In the genomic region with DNA sequence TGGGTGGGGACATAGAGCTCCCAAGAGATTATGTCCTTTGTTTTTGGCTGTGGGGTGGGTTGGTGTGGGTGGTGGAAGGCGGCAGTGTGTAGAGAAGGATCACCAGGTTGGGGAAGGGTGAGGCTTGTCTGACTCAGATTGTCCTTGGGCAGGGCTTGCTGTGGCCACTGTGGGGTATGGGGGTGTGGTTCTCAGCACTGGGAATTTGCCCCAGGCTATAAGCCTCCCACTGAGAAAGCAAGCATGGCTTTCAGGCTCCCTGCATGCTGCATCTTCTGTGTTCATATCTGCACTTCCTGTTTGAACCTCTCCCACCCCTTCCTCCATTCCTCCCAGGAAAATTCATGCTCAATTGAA, we compare ENCODE assay signal across 9 cellular contexts. TPM values are rescaled to one million over a fixed set of nuclear protein-coding genes. Genes with fewer than 3 reads are reported as not detected.
DNase-seq lines count a peak whose midpoint lies in the region; ATAC-seq, FAIRE-seq and TF ChIP-seq lines count a peak whose summit lies in the region.
"Had no signal": no experiment of that assay in that cellular context is flagged by ENCODE, and none has a peak within 500 bp of the region (broad histone marks: within the 10 kb centered on the region; RNA-seq: fewer than 3 reads in every experiment).

No MANE protein-coding gene starts in this region.

- H3K9me3 Mint-ChIP-seq in stimulated activated effector memory CD8-positive, alpha-beta T cell treated with anti-CD3 and anti-CD28 coated beads, Interleukin-12 subunit alpha, Interleukin-12 subunit beta, amount 100 ng/mL, for 72 hours: peaks cover 2% of the 10 kb centered on the region

- peak overlapping the region; percentile 69 for H3K27ac Mint-ChIP-seq in stimulated activated effector memory CD8-positive, alpha-beta T cell treated with anti-CD3 and anti-CD28 coated beads, Interleukin-12 subunit alpha, Interleukin-12 subunit beta, amount 100 ng/mL, for 72 hours

- no peak overlapping the region for H3K4me3 ChIP-seq in lower leg skin (ENCODE audit: low read depth, poor library complexity, severe bottlenecking)

- H3K4me3 Mint-ChIP-seq in stimulated activated effector memory CD8-positive, alpha-beta T cell treated with anti-CD3 and anti-CD28 coated beads, Interleukin-12 subunit alpha, Interleukin-12 subunit beta, amount 100 ng/mL, for 72 hours: no peak overlapping the region

- in situ Hi-C loops in SK-MEL-5 (cut with HindIII; ENCODE audit: low pct_unique_long_range_greater_than_20kb, low sequenced_read_pairs): no loop called here

- peak; percentile 53 for DNase-seq in AG09319 (ENCODE audit: extremely low read depth, low read depth)
- peak; percentile 23 for DNase-seq in H54 (ENCODE audit: insufficient read length, low spot score)
- DNase-seq in SK-MEL-5 (ENCODE audit: low read depth, low spot score): peak; percentile 57
- peak; percentile 82 for DNase-seq in fibroblast of gingiva (ENCODE audit: low read depth)
- no peak for DNase-seq in stimulated activated effector memory CD8-positive, alpha-beta T cell treated with anti-CD3 and anti-CD28 coated beads, Interleukin-12 subunit alpha, Interleukin-12 subunit beta, amount 100 ng/mL, for 72 hours (ENCODE audit: low spot score in 2 of 2)
- DNase-seq in NCI-H2029 treated with DMSO at 0.1 percent for 48 hours (lab: John Stamatoyannopoulos, UW): no peak
- no peak for DNase-seq in lower leg skin (ENCODE audit: low spot score in 2 of 2)

- ATAC-seq in stimulated activated effector memory CD8-positive, alpha-beta T cell treated with anti-CD3 and anti-CD28 coated beads, Interleukin-12 subunit alpha, Interleukin-12 subunit beta, amount 100 ng/mL, for 72 hours: peak; percentile 83
- no peak for ATAC-seq in GM21367 (IDR thresholded peaks at IDR 0.05; ENCODE audit: unreplicated experiment)

- WGBS in lower leg skin, 2 donors: 35 to 41% methylated on average over 1 of the region's 1 CpG

- H3K4me1 Mint-ChIP-seq in stimulated activated effector memory CD8-positive, alpha-beta T cell treated with anti-CD3 and anti-CD28 coated beads, Interleukin-12 subunit alpha, Interleukin-12 subunit beta, amount 100 ng/mL, for 72 hours: peaks cover 23% of the 10 kb centered on the region

- intact Hi-C loops in lower leg skin (cut with DNase I; ENCODE audit: low total_unique reads): no loop called here

- TF ChIP-seq CTCF in AG09319 (IDR thresholded peaks at IDR 0.05; ENCODE audit: low read depth, low read length) (no peak), lower leg skin (IDR thresholded peaks at IDR 0.05) (no peak)

- no peaks in the 10 kb centered on the region for H3K36me3 Mint-ChIP-seq in stimulated activated effector memory CD8-positive, alpha-beta T cell treated with anti-CD3 and anti-CD28 coated beads, Interleukin-12 subunit alpha, Interleukin-12 subunit beta, amount 100 ng/mL, for 72 hours

- peak; percentile 96 for FAIRE-seq in H54 (lab: Jason Lieb, UNC)
- FAIRE-seq: colon had no signal

- TF ChIP-seq POLR2A in H54 (IDR thresholded peaks at IDR 0.05; ENCODE audit: low read depth, low read length) (no peak), lower leg skin (IDR thresholded peaks at IDR 0.05) (no peak)

RNA-seq across cellular contexts. Expression of a gene that starts 34.9 kb away (rescaled TPM):
- 33.2 and 43.8 TPM in 2 replicates for total RNA-seq in SK-MEL-5 (2014; rRNA removed; shearing (Covaris generic))
- polyA plus RNA-seq in SK-MEL-5 (2015; cell fraction: cytosol; rRNA removed): 27.0 and 27.6 TPM in 2 replicates
- 3.5 and 4.4 TPM in 2 replicates for polyA plus RNA-seq in SK-MEL-5 (2015; cell fraction: nucleus; rRNA removed)
- total RNA-seq in lower leg skin: 1 to 10 TPM; 1.6 to 8.4 (median 4.1) TPM

Comparison
In these comparisons a context has a peak if more than half of its experiments do, and no peak if none do; other contexts are left out.
1. DNase-seq: peak in AG09319 (single experiment), H54 (single experiment), SK-MEL-5 (single experiment) and fibroblast of gingiva (single experiment); none in stimulated activated effector memory CD8-positive, alpha-beta T cell treated with anti-CD3 and anti-CD28 coated beads, Interleukin-12 subunit alpha, Interleukin-12 subunit beta, amount 100 ng/mL, for 72 hours (0 of 2), NCI-H2029 treated with DMSO at 0.1 percent for 48 hours (single experiment) and lower leg skin (0 of 2).